ENCODE assay signal across 9 cellular contexts in genomic region chr3:45972534-45973402, GRCh38. TPM values are rescaled to one million over a fixed set of nuclear protein-coding genes. Genes with fewer than 3 reads are reported as not detected.
A peak's percentile ranks its signal among the peaks of the same experiment; 100 is the strongest.
DNase-seq lines count a peak whose midpoint lies in the region; ATAC-seq and TF ChIP-seq lines count a peak whose summit lies in the region.
"Had no signal": no experiment of that assay in that cellular context is flagged by ENCODE, and none has a peak within 500 bp of the region (broad histone marks: within the 10 kb centered on the region; RNA-seq: fewer than 3 reads in every experiment).

No MANE protein-coding gene starts in this region.

- no peaks in the 10 kb centered on the region for H3K9me3 Mint-ChIP-seq in activated naive CD8-positive, alpha-beta T cell (ENCODE audit: low read depth)
- H3K9me3 Mint-ChIP-seq in activated naive CD8-positive, alpha-beta T cell treated with anti-CD3 and anti-CD28 coated beads for 36 hours = no peaks in the 10 kb centered on the region

- TF ChIP-seq POLR2A in upper lobe of left lung (IDR thresholded peaks at IDR 0.05) = peak in 1 of 4 donors; percentile 10

- H3K4me3 Mint-ChIP-seq in activated naive CD8-positive, alpha-beta T cell = no peak overlapping the region
- no peak overlapping the region for H3K4me3 Mint-ChIP-seq in activated naive CD8-positive, alpha-beta T cell treated with anti-CD3 and anti-CD28 coated beads for 36 hours

- H3K27me3 Mint-ChIP-seq in activated naive CD8-positive, alpha-beta T cell = no peaks in the 10 kb centered on the region
- H3K27me3 Mint-ChIP-seq in activated naive CD8-positive, alpha-beta T cell treated with anti-CD3 and anti-CD28 coated beads for 36 hours = peaks cover 1% of the 10 kb centered on the region

- no peak overlapping the region for H3K27ac ChIP-seq in SJSA1
- peak overlapping the region; percentile 50 to 79 (median 68) for H3K27ac ChIP-seq in upper lobe of left lung
- H3K27ac ChIP-seq: parathyroid adenoma had no signal

- H3K36me3 ChIP-seq in SJSA1 = peaks cover 4% of the 10 kb centered on the region; the same call in 1 of the 2 replicates
- peaks cover 13 to 88% (median 26%) of the 10 kb centered on the region in 4 donors for H3K36me3 ChIP-seq in upper lobe of left lung

- 71 to 76% methylated on average over 6 of the region's 6 CpGs for WGBS in upper lobe of left lung, 2 donors

- H3K4me1 Mint-ChIP-seq in activated naive CD8-positive, alpha-beta T cell (ENCODE audit: low read depth) = peaks cover 47% of the 10 kb centered on the region
- H3K4me1 Mint-ChIP-seq in activated naive CD8-positive, alpha-beta T cell treated with anti-CD3 and anti-CD28 coated beads for 36 hours = peaks cover 47% of the 10 kb centered on the region

- H3K4me3 ChIP-seq in SJSA1 (no peak overlapping the region), upper lobe of left lung (no peak overlapping the region)

- peak; percentile 78 to 81 for ATAC-seq in upper lobe of left lung (ENCODE audit: low FRiP score in 2 of 2)
- no peak for ATAC-seq in GM21526 (IDR thresholded peaks at IDR 0.05; ENCODE audit: low FRiP score, unreplicated experiment)

- TF ChIP-seq EP300 in upper lobe of left lung (IDR thresholded peaks at IDR 0.05) = peak in 1 of 4 donors; percentile 51

- no peaks in the 10 kb centered on the region for H3K9me3 ChIP-seq in SJSA1 (replicated peaks)
- H3K9me3 ChIP-seq in upper lobe of left lung = no peaks in the 10 kb centered on the region

- H3K27me3 ChIP-seq in SJSA1 (replicated peaks) (no peaks in the 10 kb centered on the region), upper lobe of left lung (no peaks in the 10 kb centered on the region)

- TF ChIP-seq CTCF in upper lobe of left lung (IDR thresholded peaks at IDR 0.05) = no peak

- no peak for DNase-seq in activated naive CD8-positive, alpha-beta T cell treated with anti-CD3 and anti-CD28 coated beads for 36 hours
- peak; percentile 56 to 59 for DNase-seq in SJSA1 (ENCODE audit: low read depth in 1 of 2, low spot score in 2 of 2)
- DNase-seq in globus pallidus (ENCODE audit: low spot score) = peak; percentile 26
- DNase-seq in upper lobe of left lung = peak in 1 of 2 donors; percentile 84
- DNase-seq in midbrain (lab: John Stamatoyannopoulos, UW) = no peak
- no peak for DNase-seq in NCI-H2029 treated with DMSO at 0.1 percent for 48 hours (lab: John Stamatoyannopoulos, UW)

- peaks cover 31% of the 10 kb centered on the region for H3K36me3 Mint-ChIP-seq in activated naive CD8-positive, alpha-beta T cell
- H3K36me3 Mint-ChIP-seq in activated naive CD8-positive, alpha-beta T cell treated with anti-CD3 and anti-CD28 coated beads for 36 hours = peaks cover 64% of the 10 kb centered on the region

- H3K4me1 ChIP-seq in SJSA1 (replicated peaks) = peaks cover 27% of the 10 kb centered on the region
- peaks cover 10 to 37% (median 23%) of the 10 kb centered on the region in 4 donors for H3K4me1 ChIP-seq in upper lobe of left lung
- H3K4me1 ChIP-seq: parathyroid adenoma had no signal

- H3K27ac Mint-ChIP-seq in activated naive CD8-positive, alpha-beta T cell = peak overlapping the region; percentile 47
- H3K27ac Mint-ChIP-seq in activated naive CD8-positive, alpha-beta T cell treated with anti-CD3 and anti-CD28 coated beads for 36 hours = no peak overlapping the region

RNA-seq across cellular contexts. Expression of gene FYCO1, which starts 22.9 kb away (rescaled TPM):
- total RNA-seq in activated naive CD8-positive, alpha-beta T cell treated with anti-CD3 and anti-CD28 coated beads for 36 hours = 10 to 100 TPM in 1 of 2 experiments, 1 to 10 TPM in 1; 9.4 to 10.2 TPM
- total RNA-seq in SJSA1 (2014; rRNA removed; shearing (Covaris generic)) = 5.4 and 7.6 TPM in 2 replicates
- 10 to 100 TPM; 37.5 to 84.9 (median 45.3) TPM for total RNA-seq in upper lobe of left lung

RNA-seq across cellular contexts. Expression of gene CXCR6, which starts 29.5 kb away (rescaled TPM):
- under 1 TPM; 0.49 to 0.58 TPM for total RNA-seq in activated naive CD8-positive, alpha-beta T cell treated with anti-CD3 and anti-CD28 coated beads for 36 hours
- total RNA-seq in SJSA1 (2014; rRNA removed; shearing (Covaris generic)) = not detected in 2 replicates
- 10 to 100 TPM in 1 of 6 donors, 1 to 10 TPM in 5; 2.1 to 10.2 (median 3.0) TPM for total RNA-seq in upper lobe of left lung

RNA-seq across cellular contexts. Expression of gene XCR1, which starts 54.5 kb away (rescaled TPM):
- total RNA-seq in activated naive CD8-positive, alpha-beta T cell treated with anti-CD3 and anti-CD28 coated beads for 36 hours = not detected
- total RNA-seq in SJSA1 (2014; rRNA removed; shearing (Covaris generic)) = not detected in 2 replicates
- total RNA-seq in upper lobe of left lung = under 1 TPM in 4 of 6 donors, not detected in 2; 0.15 to 0.47 (median 0.28) TPM

Comparison
In these comparisons a context has a peak if more than half of its experiments do, and no peak if none do; other contexts are left out.
1. DNase-seq: peak in SJSA1 (2 of 2) and globus pallidus (single experiment); none in activated naive CD8-positive, alpha-beta T cell treated with anti-CD3 and anti-CD28 coated beads for 36 hours (single experiment), midbrain (single experiment) and NCI-H2029 treated with DMSO at 0.1 percent for 48 hours (single experiment).